Comparison of ENCODE assay signal across 1 cellular context in genomic region chr4:26323807-26324206, GRCh38.
TF ChIP-seq lines count a peak whose summit lies in the region.

No MANE protein-coding gene starts in this region.

TF ChIP-seq in GM12878, 131 proteins besides CTCF, POLR2A, EP300 and RAD21 (continued from another document):
- no peak for TF ChIP-seq ETV6 (conservative IDR thresholded peaks at IDR 0.05 in 1 of 2, IDR thresholded peaks at IDR 0.05 in 1 of 2; ENCODE audit: borderline replicate concordance in 1 of 2, low read depth in 1 of 2)
- TF ChIP-seq, protein P1, sequence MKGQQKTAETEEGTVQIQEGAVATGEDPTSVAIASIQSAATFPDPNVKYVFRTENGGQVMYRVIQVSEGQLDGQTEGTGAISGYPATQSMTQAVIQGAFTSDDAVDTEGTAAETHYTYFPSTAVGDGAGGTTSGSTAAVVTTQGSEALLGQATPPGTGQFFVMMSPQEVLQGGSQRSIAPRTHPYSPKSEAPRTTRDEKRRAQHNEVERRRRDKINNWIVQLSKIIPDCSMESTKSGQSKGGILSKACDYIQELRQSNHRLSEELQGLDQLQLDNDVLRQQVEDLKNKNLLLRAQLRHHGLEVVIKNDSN (IDR thresholded peaks at IDR 0.05; ENCODE audit: borderline replicate concordance, extremely low read length, insufficient read depth, low read depth, low read length): no peak
- TF ChIP-seq, protein P2, sequence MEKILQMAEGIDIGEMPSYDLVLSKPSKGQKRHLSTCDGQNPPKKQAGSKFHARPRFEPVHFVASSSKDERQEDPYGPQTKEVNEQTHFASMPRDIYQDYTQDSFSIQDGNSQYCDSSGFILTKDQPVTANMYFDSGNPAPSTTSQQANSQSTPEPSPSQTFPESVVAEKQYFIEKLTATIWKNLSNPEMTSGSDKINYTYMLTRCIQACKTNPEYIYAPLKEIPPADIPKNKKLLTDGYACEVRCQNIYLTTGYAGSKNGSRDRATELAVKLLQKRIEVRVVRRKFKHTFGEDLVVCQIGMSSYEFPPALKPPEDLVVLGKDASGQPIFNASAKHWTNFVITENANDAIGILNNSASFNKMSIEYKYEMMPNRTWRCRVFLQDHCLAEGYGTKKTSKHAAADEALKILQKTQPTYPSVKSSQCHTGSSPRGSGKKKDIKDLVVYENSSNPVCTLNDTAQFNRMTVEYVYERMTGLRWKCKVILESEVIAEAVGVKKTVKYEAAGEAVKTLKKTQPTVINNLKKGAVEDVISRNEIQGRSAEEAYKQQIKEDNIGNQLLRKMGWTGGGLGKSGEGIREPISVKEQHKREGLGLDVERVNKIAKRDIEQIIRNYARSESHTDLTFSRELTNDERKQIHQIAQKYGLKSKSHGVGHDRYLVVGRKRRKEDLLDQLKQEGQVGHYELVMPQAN (conservative IDR thresholded peaks at IDR 0.05): no peak
